In genomic region chr7:2843191-2843685, GRCh38 we compare ENCODE assay signal across 8 cellular contexts. TPM values are rescaled to one million over a fixed set of nuclear protein-coding genes. Genes with fewer than 3 reads are reported as not detected.
DNase-seq lines count a peak whose midpoint lies in the region; ATAC-seq and TF ChIP-seq lines count a peak whose summit lies in the region.

No MANE protein-coding gene starts in this region.

- peaks cover 33% of the 10 kb centered on the region for H3K79me2 ChIP-seq in KMS-11 (ENCODE audit: insufficient read depth, low read depth)

- no peaks in the 10 kb centered on the region for H4K20me1 ChIP-seq in KMS-11 (ENCODE audit: insufficient read depth)

- peak overlapping the region; percentile 28; the same call in 1 of the 2 replicates for H3K9ac ChIP-seq in KMS-11

- peak overlapping the region; percentile 68 to 91 (median 82) for H3K4me3 Mint-ChIP-seq in naive thymus-derived CD4-positive, alpha-beta T cell

- no peaks in the 10 kb centered on the region for H3K9me3 ChIP-seq in naive thymus-derived CD4-positive, alpha-beta T cell (ENCODE audit: control insufficient read depth in 2 of 3, low read length in 3 of 3)

- CTCF ChIA-PET in naive thymus-derived CD4-positive, alpha-beta T cell (lab: Charles Lee), result no interaction called here

- intact Hi-C loops in dorsolateral prefrontal cortex (cut with DNase I), result loop anchor here (2.0 to 10.0 kb wide), 4 partner anchors 88 to 278 kb away; no protein-coding TSS in a partner anchor
- intact Hi-C loops in naive thymus-derived CD4-positive, alpha-beta T cell (cut with micrococcal nuclease), result loop anchor here in 1 of 2 donors (5.0 kb wide), 2 partner anchors 126 to 286 kb away; partner anchors contain the start of genes BRAT1 and IQCE

- POLR2A ChIA-PET in naive thymus-derived CD4-positive, alpha-beta T cell (lab: Charles Lee), result interaction anchor here (0.5 kb wide), 1 partner anchor 426 kb away, joined by 3 read pairs; no protein-coding TSS in a partner anchor

- H3K27ac ChIP-seq in KMS-11, result no peak overlapping the region
- peak overlapping the region in 16 of 59 donors; percentile 5 to 81 (median 34) for H3K27ac ChIP-seq in dorsolateral prefrontal cortex
- H3K27ac ChIP-seq in naive thymus-derived CD4-positive, alpha-beta T cell (ENCODE audit: low read depth, low read length), result peak overlapping the region; percentile 59

- H3K4me3 ChIP-seq in AG09309 (ENCODE audit: control insufficient read depth, low read depth, low read length) (peak overlapping the region; percentile 77), KMS-11 (IDR thresholded peaks at IDR 0.05; ENCODE audit: insufficient read depth, low read depth, low read length) (no peak overlapping the region), dorsolateral prefrontal cortex (peak overlapping the region; percentile 24 to 90 (median 76))
- H3K4me3 ChIP-seq in naive thymus-derived CD4-positive, alpha-beta T cell (ENCODE audit: low read length), result peak overlapping the region; percentile 45

- peak overlapping the region in 8 of 9 donors; percentile 57 to 86 (median 73) for H3K27ac Mint-ChIP-seq in naive thymus-derived CD4-positive, alpha-beta T cell

- no peaks in the 10 kb centered on the region for H3K9me3 Mint-ChIP-seq in naive thymus-derived CD4-positive, alpha-beta T cell

- DNase-seq in AG09309 (ENCODE audit: low read depth) (no peak), dorsolateral prefrontal cortex (no peak), NCI-H1092 treated with DMSO at 0.1 percent for 48 hours (lab: John Stamatoyannopoulos, UW) (no peak), DMS114 treated with DMSO at 0.1 percent for 48 hours (lab: John Stamatoyannopoulos, UW; ENCODE audit: unreplicated experiment) (no peak), pons (ENCODE audit: low spot score) (no peak), hippocampal formation (lab: John Stamatoyannopoulos, UW) (no peak)
- no peak for DNase-seq in naive thymus-derived CD4-positive, alpha-beta T cell

- H3K36me3 ChIP-seq in KMS-11 (ENCODE audit: insufficient read depth), result no peaks in the 10 kb centered on the region
- no peaks in the 10 kb centered on the region for H3K36me3 ChIP-seq in naive thymus-derived CD4-positive, alpha-beta T cell (ENCODE audit: control insufficient read depth in 2 of 3, insufficient read depth in 3 of 3, low read length in 3 of 3)

- H3K27me3 ChIP-seq in KMS-11 (ENCODE audit: insufficient read depth, low read depth) (no peaks in the 10 kb centered on the region), dorsolateral prefrontal cortex (no peaks in the 10 kb centered on the region)
- H3K27me3 ChIP-seq in naive thymus-derived CD4-positive, alpha-beta T cell (ENCODE audit: control insufficient read depth in 2 of 2, insufficient read depth in 2 of 2, low read length in 2 of 2), result no peaks in the 10 kb centered on the region

- H3K4me1 ChIP-seq in KMS-11 (ENCODE audit: low read depth, poor library complexity, severe bottlenecking), result peaks cover 27% of the 10 kb centered on the region
- H3K4me1 ChIP-seq in naive thymus-derived CD4-positive, alpha-beta T cell (ENCODE audit: control insufficient read depth in 2 of 2, insufficient read depth in 2 of 2, low read length in 2 of 2), result peaks cover 12% of the 10 kb centered on the region in 2 donors

- H3K36me3 Mint-ChIP-seq in naive thymus-derived CD4-positive, alpha-beta T cell, result peaks cover 7 to 22% (median 17%) of the 10 kb centered on the region in 5 donors

- ATAC-seq in naive thymus-derived CD4-positive, alpha-beta T cell, result no peak

- no peak overlapping the region; the same call in 1 of the 2 replicates for H2AFZ ChIP-seq in KMS-11 (ENCODE audit: low read depth)

- H3K4me1 Mint-ChIP-seq in naive thymus-derived CD4-positive, alpha-beta T cell, result peaks cover 25 to 58% (median 53%) of the 10 kb centered on the region in 7 donors

- H3K27me3 Mint-ChIP-seq in naive thymus-derived CD4-positive, alpha-beta T cell, result no peaks in the 10 kb centered on the region

- peak overlapping the region; percentile 64 for H3K4me2 ChIP-seq in KMS-11

- TF ChIP-seq CTCF in AG09309 (IDR thresholded peaks at IDR 0.05; ENCODE audit: control insufficient read depth, insufficient read depth, low read depth, low read length, missing control alignments) (no peak), KMS-11 (conservative IDR thresholded peaks at IDR 0.05; ENCODE audit: low read depth, low read length) (no peak), dorsolateral prefrontal cortex (IDR thresholded peaks at IDR 0.05 in 54 of 56, conservative IDR thresholded peaks at IDR 0.05 in 2 of 56; ENCODE audit: low read depth in 1 of 56, partially characterized antibody in 56 of 56) (no peak)

RNA-seq across cellular contexts. Expression of gene GNA12, which starts 0.9 kb away (rescaled TPM):
- total RNA-seq in dorsolateral prefrontal cortex, result 100 to 1,000 TPM in 12 of 120 experiments, 10 to 100 TPM in 108; 45.2 to 162 (median 67.4) TPM
- total RNA-seq in naive thymus-derived CD4-positive, alpha-beta T cell, result 10 to 100 TPM; 18.1 to 25.7 (median 21.0) TPM
- polyA plus RNA-seq in naive thymus-derived CD4-positive, alpha-beta T cell, result 1 to 10 TPM; 4.2 to 9.2 TPM
